In genomic region chr4:26299254-26299882, GRCh38 we compare ENCODE assay signal across 9 cellular contexts. TPM values are rescaled to one million over a fixed set of nuclear protein-coding genes. Genes with fewer than 3 reads are reported as not detected.
DNase-seq lines count a peak whose midpoint lies in the region; ATAC-seq and TF ChIP-seq lines count a peak whose summit lies in the region.
"Had no signal": no experiment of that assay in that cellular context is flagged by ENCODE, and none has a peak within 500 bp of the region (broad histone marks: within the 10 kb centered on the region; RNA-seq: fewer than 3 reads in every experiment).

No MANE protein-coding gene starts in this region.

- no peaks in the 10 kb centered on the region for H3K79me2 ChIP-seq in hepatocyte

- H4K20me1 ChIP-seq in hepatocyte (ENCODE audit: insufficient read depth, poor library complexity, severe bottlenecking), result no peaks in the 10 kb centered on the region

- no peaks in the 10 kb centered on the region for H3K36me3 ChIP-seq in HUES64 (ENCODE audit: insufficient read depth, low read length)
- no peaks in the 10 kb centered on the region for H3K36me3 ChIP-seq in esophagus squamous epithelium
- H3K36me3 ChIP-seq in MG63, result no peaks in the 10 kb centered on the region
- no peaks in the 10 kb centered on the region for H3K36me3 ChIP-seq in hepatocyte (replicated peaks; ENCODE audit: insufficient read depth, low read depth)

- H3K9me3 ChIP-seq in HUES64 (ENCODE audit: insufficient read depth, low read depth, low read length) (no peaks in the 10 kb centered on the region), esophagus squamous epithelium (no peaks in the 10 kb centered on the region), MG63 (no peaks in the 10 kb centered on the region), hepatocyte (ENCODE audit: low read depth) (no peaks in the 10 kb centered on the region)

- H3K9me2 ChIP-seq in hepatocyte (replicated peaks; ENCODE audit: insufficient read depth), result no peaks in the 10 kb centered on the region

- TF ChIP-seq POLR2A in esophagus squamous epithelium (IDR thresholded peaks at IDR 0.05), result no peak

- peaks cover 56% of the 10 kb centered on the region for H3K4me1 ChIP-seq in HUES64 (ENCODE audit: insufficient read depth, low read length)
- H3K4me1 ChIP-seq in esophagus squamous epithelium, result peaks cover 0 to 24% (median 0%) of the 10 kb centered on the region in 3 donors
- peaks cover 6% of the 10 kb centered on the region for H3K4me1 ChIP-seq in hepatocyte (ENCODE audit: insufficient read depth)

- WGBS in HUES64, result 77% methylated on average over 8 of the region's 9 CpGs
- WGBS in esophagus squamous epithelium, 2 donors, result 51 to 74% methylated on average over 8 to 9 of the region's 9 CpGs
- WGBS in hepatocyte (ENCODE audit: low lambda C conversion rate, missing lambda C conversion rate), result 88% methylated on average over 9 of the region's 9 CpGs

- TF ChIP-seq CTCF in esophagus squamous epithelium (IDR thresholded peaks at IDR 0.05) (no peak), hepatocyte (IDR thresholded peaks at IDR 0.05; ENCODE audit: poor library complexity) (no peak)

- H3K27me3 ChIP-seq in HUES64 (ENCODE audit: insufficient read depth, low read length) (no peaks in the 10 kb centered on the region), esophagus squamous epithelium (peaks cover 0 to 5% (median 0%) of the 10 kb centered on the region in 4 donors), MG63 (no peaks in the 10 kb centered on the region), hepatocyte (no peaks in the 10 kb centered on the region)

- intact Hi-C loops in esophagus squamous epithelium (cut with DNase I), result no loop called here

- H3K4me3 ChIP-seq in HUES64 (ENCODE audit: low read length) (no peak overlapping the region), esophagus squamous epithelium (peak overlapping the region in 1 of 4 donors; percentile 5), MG63 (no peak overlapping the region), hepatocyte (no peak overlapping the region)

- no peak overlapping the region for H2AFZ ChIP-seq in hepatocyte

- H3K27ac ChIP-seq in HUES64 (ENCODE audit: low read depth, low read length) (peak overlapping the region; percentile 78), esophagus squamous epithelium (peak overlapping the region in 3 of 4 donors; percentile 12 to 72 (median 54)), hepatocyte (no peak overlapping the region)

- no peak for DNase-seq in esophagus squamous epithelium (lab: John Stamatoyannopoulos, UW)
- no peak for DNase-seq in MG63
- no peak for DNase-seq in hepatocyte (ENCODE audit: low spot score)
- DNase-seq in stimulated activated CD4-positive, alpha-beta T cell treated with anti-CD3 and anti-CD28 coated beads, Interleukin-2, amount 100 ng/mL, for 24 hours, result no peak
- DNase-seq: NCI-H1092 had no signal

- no peak overlapping the region for H3K4me2 ChIP-seq in hepatocyte

- peak overlapping the region; percentile 45; the same call in 1 of the 2 replicates for H3K9ac ChIP-seq in HUES64 (ENCODE audit: low read depth, low read length)

- peak; percentile 85 for ATAC-seq in GM18511 (IDR thresholded peaks at IDR 0.05; ENCODE audit: unreplicated experiment)
- peak; percentile 72 for ATAC-seq in GM21515 (IDR thresholded peaks at IDR 0.05; ENCODE audit: unreplicated experiment)
- ATAC-seq in HG02840 (IDR thresholded peaks at IDR 0.05; ENCODE audit: low FRiP score, unreplicated experiment), result no peak

RNA-seq across cellular contexts. Expression of gene RBPJ, which starts 21.4 kb away (rescaled TPM):
- 69.6 TPM for polyA plus RNA-seq in HUES64 (2013, experiment 1 of 2)
- 70.3 TPM for polyA plus RNA-seq in HUES64 (2013, experiment 2 of 2)
- total RNA-seq in esophagus squamous epithelium (10 to 100 TPM; 28.7 to 65.6 (median 37.1) TPM), hepatocyte (54.8 and 74.5 TPM in 2 replicates)
- 50.7 and 59.4 TPM in 2 replicates for total RNA-seq in MG63 (2014; rRNA removed; shearing (Covaris generic); ENCODE audit: low replicate concordance)
- 73.7 and 80.2 TPM in 2 replicates for polyA plus RNA-seq in hepatocyte
